In the genomic region with DNA sequence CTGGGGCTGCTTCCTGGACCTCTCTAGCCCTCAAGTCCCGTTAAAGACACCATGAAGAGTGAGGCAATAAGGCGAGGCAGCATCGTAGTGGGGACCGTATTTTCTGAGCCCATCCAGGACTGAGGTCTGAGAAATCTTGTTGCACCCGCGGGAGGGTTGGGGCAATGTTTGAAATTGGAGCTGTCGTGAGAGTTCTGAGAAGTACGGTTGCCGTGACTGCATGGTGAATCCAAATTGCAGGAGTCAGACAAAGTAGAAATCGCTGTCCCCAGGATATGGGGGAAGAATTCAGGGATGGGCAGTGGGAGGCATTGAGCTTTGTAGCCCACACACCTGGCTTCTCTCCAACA, we compare ENCODE assay signal across 1 cellular context.
TF ChIP-seq lines count a peak whose summit lies in the region.

No MANE protein-coding gene starts in this region.

TF ChIP-seq in IMR-90, 13 proteins besides CTCF, POLR2A, EP300 and RAD21:
- no peak for TF ChIP-seq CHD1 (IDR thresholded peaks at IDR 0.05; ENCODE audit: low read depth, low read length)
- TF ChIP-seq CEBPB (IDR thresholded peaks at IDR 0.05; ENCODE audit: low read depth, low read length): no peak
- no peak for TF ChIP-seq FOS (IDR thresholded peaks at IDR 0.05; ENCODE audit: low read depth, low read length)
- TF ChIP-seq MXI1 (IDR thresholded peaks at IDR 0.05; ENCODE audit: borderline replicate concordance, low read depth, low read length): no peak
- TF ChIP-seq, protein P1, sequence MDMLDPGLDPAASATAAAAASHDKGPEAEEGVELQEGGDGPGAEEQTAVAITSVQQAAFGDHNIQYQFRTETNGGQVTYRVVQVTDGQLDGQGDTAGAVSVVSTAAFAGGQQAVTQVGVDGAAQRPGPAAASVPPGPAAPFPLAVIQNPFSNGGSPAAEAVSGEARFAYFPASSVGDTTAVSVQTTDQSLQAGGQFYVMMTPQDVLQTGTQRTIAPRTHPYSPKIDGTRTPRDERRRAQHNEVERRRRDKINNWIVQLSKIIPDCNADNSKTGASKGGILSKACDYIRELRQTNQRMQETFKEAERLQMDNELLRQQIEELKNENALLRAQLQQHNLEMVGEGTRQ (IDR thresholded peaks at IDR 0.05; ENCODE audit: low read depth, low read length): no peak
- TF ChIP-seq NFE2L2 (IDR thresholded peaks at IDR 0.05; ENCODE audit: low read depth, low read length): no peak
- no peak for TF ChIP-seq RFX5 (IDR thresholded peaks at IDR 0.05; ENCODE audit: low read depth, low read length)
- TF ChIP-seq MAFK (IDR thresholded peaks at IDR 0.05; ENCODE audit: low read depth, low read length): no peak
- TF ChIP-seq BHLHE40 (IDR thresholded peaks at IDR 0.05; ENCODE audit: low read depth, low read length): no peak
- TF ChIP-seq MAZ (IDR thresholded peaks at IDR 0.05; ENCODE audit: borderline replicate concordance, low read depth, low read length): no peak
- no peak for TF ChIP-seq RCOR1 (IDR thresholded peaks at IDR 0.05; ENCODE audit: insufficient replicate concordance, low read length)
- no peak for TF ChIP-seq SMC3 (IDR thresholded peaks at IDR 0.05; ENCODE audit: low read depth, low read length)
